ENCODE assay signal across 8 cellular contexts in the genomic region with DNA sequence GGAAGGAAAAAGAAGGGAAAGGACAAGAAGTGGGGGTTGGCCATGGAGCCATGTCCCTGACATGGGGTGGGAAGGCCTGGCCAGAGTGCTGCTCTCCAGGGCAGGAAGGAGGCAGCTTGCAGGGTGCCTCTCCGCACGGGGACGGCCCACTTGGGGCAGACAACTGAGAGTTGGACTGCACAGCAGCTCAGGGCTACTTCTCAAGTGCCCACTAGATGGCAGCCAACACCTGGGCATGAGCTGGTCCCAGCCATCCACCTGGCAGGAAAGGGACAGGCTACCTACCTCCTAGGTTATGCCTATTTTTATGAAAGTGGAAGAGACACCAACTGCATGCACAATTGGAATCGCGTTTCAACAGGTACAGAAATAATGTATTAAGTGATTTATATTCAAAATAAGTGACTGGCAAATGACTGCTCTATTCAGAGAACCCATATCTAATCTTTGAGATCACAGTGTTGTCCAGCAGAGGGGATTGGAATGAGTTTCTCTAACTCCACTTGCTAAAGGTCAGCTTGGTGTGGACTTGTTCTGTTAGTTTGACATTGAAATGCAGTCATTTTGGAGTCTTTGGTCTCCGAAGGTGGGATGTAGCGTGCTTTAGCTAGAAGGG.
DNase-seq lines count a peak whose midpoint lies in the region; ATAC-seq and TF ChIP-seq lines count a peak whose summit lies in the region.

No MANE protein-coding gene starts in this region.

- no peaks in the 10 kb centered on the region for H3K36me3 ChIP-seq in GM06990 (ENCODE audit: control insufficient read depth, insufficient read depth, low read length)
- no peaks in the 10 kb centered on the region for H3K36me3 ChIP-seq in vagina

- no peaks in the 10 kb centered on the region for H3K36me3 Mint-ChIP-seq in progenitor cell of endocrine pancreas (ENCODE audit: insufficient read depth)

- no peaks in the 10 kb centered on the region for H3K4me1 Mint-ChIP-seq in progenitor cell of endocrine pancreas (ENCODE audit: low read depth)

- no peaks in the 10 kb centered on the region for H3K9me3 Mint-ChIP-seq in progenitor cell of endocrine pancreas (ENCODE audit: low read depth)

- H3K27me3 ChIP-seq in GM06990 (replicated peaks; ENCODE audit: control insufficient read depth, insufficient read depth, low read length) = no peaks in the 10 kb centered on the region; the same call in 1 of the 2 replicates
- H3K27me3 ChIP-seq in vagina = no peaks in the 10 kb centered on the region

- H3K4me1 ChIP-seq in vagina = peaks cover 8% of the 10 kb centered on the region

- TF ChIP-seq CTCF in GM06990 (IDR thresholded peaks at IDR 0.05; ENCODE audit: insufficient read depth, low read length, poor library complexity, severe bottlenecking) (peak; percentile 87), progenitor cell of endocrine pancreas (IDR thresholded peaks at IDR 0.05; ENCODE audit: unreplicated experiment) (peak; percentile 89), vagina (IDR thresholded peaks at IDR 0.05) (peak; percentile 76 to 98 (median 79))

- DNase-seq in GM06990 (ENCODE audit: extremely low read depth, insufficient read length) (peak; percentile 60), HCEC 1CT (peak; percentile 64), MV-4-11 (lab: John Stamatoyannopoulos, UW) (peak; percentile 52), Right ventricle myocardium inferior (ENCODE audit: missing footprints) (peak; percentile 81), progenitor cell of endocrine pancreas (ENCODE audit: low spot score, unreplicated experiment) (peak; percentile 62), vagina (ENCODE audit: extremely low spot score in 2 of 2) (no peak)
- DNase-seq in activated naive CD4-positive, alpha-beta T cell treated with anti-CD3 and anti-CD28 coated beads, Interleukin-2, amount 50 U/mL, for 16 hours = peak; percentile 71

- ATAC-seq in SK-N-SH treated with all-trans-retinoic acid at 6 μM for 48 hours (peak; percentile 99), Right ventricle myocardium inferior (peak; percentile 79)

- H3K4me3 Mint-ChIP-seq in progenitor cell of endocrine pancreas (ENCODE audit: low read depth) = no peak overlapping the region

- TF ChIP-seq POLR2A in vagina (IDR thresholded peaks at IDR 0.05) = no peak

- H3K9me3 ChIP-seq in vagina = no peaks in the 10 kb centered on the region

- H3K27me3 Mint-ChIP-seq in progenitor cell of endocrine pancreas = peaks cover 2% of the 10 kb centered on the region

- H3K4me3 ChIP-seq in GM06990 (replicated peaks; ENCODE audit: low read depth, low read length) (no peak overlapping the region), vagina (no peak overlapping the region)

- intact Hi-C loops in Right ventricle myocardium inferior (cut with DNase I) (loop anchor here (1.0 to 5.0 kb wide), 3 partner anchors 518 to 817 kb away; no protein-coding TSS in a partner anchor), vagina (cut with DNase I) (loop anchor here (5.0 to 10.0 kb wide), 2 partner anchors 512 to 760 kb away; no protein-coding TSS in a partner anchor)

- H3K27ac ChIP-seq in vagina = no peak overlapping the region

- H3K27ac Mint-ChIP-seq in progenitor cell of endocrine pancreas = no peak overlapping the region

TF ChIP-seq in SK-N-SH treated with all-trans-retinoic acid at 6 μM for 48 hours, 23 proteins besides CTCF, POLR2A, EP300 and RAD21 (continues in another document):
- TF ChIP-seq GLIS3 (CRISPR knock-in tag; IDR thresholded peaks at IDR 0.05) (no peak), ZNF8 (CRISPR knock-in tag; IDR thresholded peaks at IDR 0.05) (no peak), BACH2 (CRISPR knock-in tag; IDR thresholded peaks at IDR 0.05; ENCODE audit: borderline replicate concordance) (no peak), OSR1 (CRISPR knock-in tag; IDR thresholded peaks at IDR 0.05) (no peak), SNAI2 (CRISPR knock-in tag; IDR thresholded peaks at IDR 0.05) (no peak), ZC3H10 (CRISPR knock-in tag; IDR thresholded peaks at IDR 0.05) (no peak), TCF4 (CRISPR knock-in tag; IDR thresholded peaks at IDR 0.05; ENCODE audit: borderline replicate concordance) (no peak), PPARA (CRISPR knock-in tag; IDR thresholded peaks at IDR 0.05; ENCODE audit: borderline replicate concordance) (no peak), ISL1 (CRISPR knock-in tag; IDR thresholded peaks at IDR 0.05) (no peak), ZNF565 (CRISPR knock-in tag; conservative IDR thresholded peaks at IDR 0.05; ENCODE audit: low read depth) (no peak), ARNTL (CRISPR knock-in tag; IDR thresholded peaks at IDR 0.05; ENCODE audit: borderline replicate concordance, low read depth) (no peak), ZNF70 (CRISPR knock-in tag; IDR thresholded peaks at IDR 0.05) (no peak), ESRRG (CRISPR knock-in tag; IDR thresholded peaks at IDR 0.05) (no peak), RARB (CRISPR knock-in tag; IDR thresholded peaks at IDR 0.05) (no peak), CSDC2 (CRISPR knock-in tag; IDR thresholded peaks at IDR 0.05) (no peak)
- TF ChIP-seq, protein P1, sequence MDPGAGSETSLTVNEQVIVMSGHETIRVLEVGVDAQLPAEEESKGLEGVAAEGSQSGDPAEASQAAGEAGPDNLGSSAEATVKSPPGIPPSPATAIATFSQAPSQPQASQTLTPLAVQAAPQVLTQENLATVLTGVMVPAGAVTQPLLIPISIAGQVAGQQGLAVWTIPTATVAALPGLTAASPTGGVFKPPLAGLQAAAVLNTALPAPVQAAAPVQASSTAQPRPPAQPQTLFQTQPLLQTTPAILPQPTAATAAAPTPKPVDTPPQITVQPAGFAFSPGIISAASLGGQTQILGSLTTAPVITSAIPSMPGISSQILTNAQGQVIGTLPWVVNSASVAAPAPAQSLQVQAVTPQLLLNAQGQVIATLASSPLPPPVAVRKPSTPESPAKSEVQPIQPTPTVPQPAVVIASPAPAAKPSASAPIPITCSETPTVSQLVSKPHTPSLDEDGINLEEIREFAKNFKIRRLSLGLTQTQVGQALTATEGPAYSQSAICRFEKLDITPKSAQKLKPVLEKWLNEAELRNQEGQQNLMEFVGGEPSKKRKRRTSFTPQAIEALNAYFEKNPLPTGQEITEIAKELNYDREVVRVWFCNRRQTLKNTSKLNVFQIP (CRISPR knock-in tag; IDR thresholded peaks at IDR 0.05; ENCODE audit: borderline replicate concordance, low read depth) = no peak
- TF ChIP-seq, protein P2, sequence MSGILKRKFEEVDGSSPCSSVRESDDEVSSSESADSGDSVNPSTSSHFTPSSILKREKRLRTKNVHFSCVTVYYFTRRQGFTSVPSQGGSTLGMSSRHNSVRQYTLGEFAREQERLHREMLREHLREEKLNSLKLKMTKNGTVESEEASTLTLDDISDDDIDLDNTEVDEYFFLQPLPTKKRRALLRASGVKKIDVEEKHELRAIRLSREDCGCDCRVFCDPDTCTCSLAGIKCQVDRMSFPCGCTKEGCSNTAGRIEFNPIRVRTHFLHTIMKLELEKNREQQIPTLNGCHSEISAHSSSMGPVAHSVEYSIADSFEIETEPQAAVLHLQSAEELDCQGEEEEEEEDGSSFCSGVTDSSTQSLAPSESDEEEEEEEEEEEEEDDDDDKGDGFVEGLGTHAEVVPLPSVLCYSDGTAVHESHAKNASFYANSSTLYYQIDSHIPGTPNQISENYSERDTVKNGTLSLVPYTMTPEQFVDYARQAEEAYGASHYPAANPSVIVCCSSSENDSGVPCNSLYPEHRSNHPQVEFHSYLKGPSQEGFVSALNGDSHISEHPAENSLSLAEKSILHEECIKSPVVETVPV (CRISPR knock-in tag; IDR thresholded peaks at IDR 0.05) = no peak
- TF ChIP-seq, protein P3, sequence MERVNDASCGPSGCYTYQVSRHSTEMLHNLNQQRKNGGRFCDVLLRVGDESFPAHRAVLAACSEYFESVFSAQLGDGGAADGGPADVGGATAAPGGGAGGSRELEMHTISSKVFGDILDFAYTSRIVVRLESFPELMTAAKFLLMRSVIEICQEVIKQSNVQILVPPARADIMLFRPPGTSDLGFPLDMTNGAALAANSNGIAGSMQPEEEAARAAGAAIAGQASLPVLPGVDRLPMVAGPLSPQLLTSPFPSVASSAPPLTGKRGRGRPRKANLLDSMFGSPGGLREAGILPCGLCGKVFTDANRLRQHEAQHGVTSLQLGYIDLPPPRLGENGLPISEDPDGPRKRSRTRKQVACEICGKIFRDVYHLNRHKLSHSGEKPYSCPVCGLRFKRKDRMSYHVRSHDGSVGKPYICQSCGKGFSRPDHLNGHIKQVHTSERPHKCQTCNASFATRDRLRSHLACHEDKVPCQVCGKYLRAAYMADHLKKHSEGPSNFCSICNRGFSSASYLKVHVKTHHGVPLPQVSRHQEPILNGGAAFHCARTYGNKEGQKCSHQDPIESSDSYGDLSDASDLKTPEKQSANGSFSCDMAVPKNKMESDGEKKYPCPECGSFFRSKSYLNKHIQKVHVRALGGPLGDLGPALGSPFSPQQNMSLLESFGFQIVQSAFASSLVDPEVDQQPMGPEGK (CRISPR knock-in tag; IDR thresholded peaks at IDR 0.05; ENCODE audit: borderline replicate concordance) = no peak
- TF ChIP-seq, protein P4, sequence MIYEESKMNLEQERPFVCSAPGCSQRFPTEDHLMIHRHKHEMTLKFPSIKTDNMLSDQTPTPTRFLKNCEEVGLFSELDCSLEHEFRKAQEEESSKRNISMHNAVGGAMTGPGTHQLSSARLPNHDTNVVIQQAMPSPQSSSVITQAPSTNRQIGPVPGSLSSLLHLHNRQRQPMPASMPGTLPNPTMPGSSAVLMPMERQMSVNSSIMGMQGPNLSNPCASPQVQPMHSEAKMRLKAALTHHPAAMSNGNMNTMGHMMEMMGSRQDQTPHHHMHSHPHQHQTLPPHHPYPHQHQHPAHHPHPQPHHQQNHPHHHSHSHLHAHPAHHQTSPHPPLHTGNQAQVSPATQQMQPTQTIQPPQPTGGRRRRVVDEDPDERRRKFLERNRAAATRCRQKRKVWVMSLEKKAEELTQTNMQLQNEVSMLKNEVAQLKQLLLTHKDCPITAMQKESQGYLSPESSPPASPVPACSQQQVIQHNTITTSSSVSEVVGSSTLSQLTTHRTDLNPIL (CRISPR knock-in tag; IDR thresholded peaks at IDR 0.05; ENCODE audit: low read depth) = no peak

Comparison
In these comparisons a context has a peak if more than half of its experiments do, and no peak if none do; other contexts are left out.
1. DNase-seq: peak in GM06990 (single experiment), HCEC 1CT (single experiment), MV-4-11 (single experiment), activated naive CD4-positive, alpha-beta T cell treated with anti-CD3 and anti-CD28 coated beads, Interleukin-2, amount 50 U/mL, for 16 hours (single experiment), Right ventricle myocardium inferior (single experiment) and progenitor cell of endocrine pancreas (single experiment); none in vagina (0 of 2).
2. Peak in every context shown above with its lines, with median percentiles within 50 percentile points of each other: CTCF ChIP-seq.